16 cellular contexts compared by ENCODE assay signal in the genomic region with DNA sequence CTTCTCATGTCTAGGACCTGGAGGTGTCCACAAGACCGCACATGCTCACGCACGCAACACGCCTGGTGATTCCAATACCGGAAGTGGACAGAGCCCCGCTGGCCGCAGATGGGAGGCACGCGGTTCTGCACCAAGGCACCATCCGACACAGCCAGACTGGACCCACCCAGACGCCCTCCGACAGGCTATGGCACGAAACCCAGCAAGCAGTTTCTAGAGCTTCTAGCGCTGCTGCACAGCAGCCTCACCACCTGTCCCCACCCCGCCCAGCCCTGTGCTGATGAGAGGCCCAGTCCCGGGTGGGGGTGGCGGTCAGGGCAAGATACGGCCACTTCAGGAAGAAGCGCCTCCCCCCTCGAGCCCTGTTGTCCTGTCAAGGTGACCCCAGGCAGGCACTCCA.
"Had no signal": no experiment of that assay in that cellular context is flagged by ENCODE, and none has a peak within 500 bp of the region (broad histone marks: within the 10 kb centered on the region; RNA-seq: fewer than 3 reads in every experiment).

No MANE protein-coding gene starts in this region.

- H3K27me3 Mint-ChIP-seq: naive thymus-derived CD8-positive, alpha-beta T cell had no signal

- ATAC-seq: activated naive CD4-positive, alpha-beta T cell treated with anti-CD3 and anti-CD28 coated beads, Interleukin-2, amount 50 U/mL, for 72 hours; esophagus mucosa; lower lobe of right lung; naive thymus-derived CD8-positive, alpha-beta T cell; stimulated activated effector memory CD8-positive, alpha-beta T cell treated with anti-CD3 and anti-CD28 coated beads, Interleukin-12 subunit alpha, Interleukin-12 subunit beta, amount 100 ng/mL, for 72 hours had no signal

- H3K4me2 ChIP-seq: smooth muscle cell had no signal

- H3K9me3 Mint-ChIP-seq: activated naive CD4-positive, alpha-beta T cell treated with anti-CD3 and anti-CD28 coated beads, Interleukin-2, amount 50 U/mL, for 72 hours; immature natural killer cell; naive thymus-derived CD8-positive, alpha-beta T cell; stimulated activated effector memory CD8-positive, alpha-beta T cell treated with anti-CD3 and anti-CD28 coated beads, Interleukin-12 subunit alpha, Interleukin-12 subunit beta, amount 100 ng/mL, for 72 hours had no signal

- DNase-seq: activated CD4-positive, alpha-beta T cell treated with anti-CD3 and anti-CD28 coated beads, Interleukin-2, amount 50 U/mL, for 4 hours; activated CD4-positive, CD25-positive, alpha-beta regulatory T cell treated with anti-CD3 and anti-CD28 coated beads, Interleukin-2, amount 50 U/mL, for 72 hours; activated effector memory CD4-positive, alpha-beta T cell treated with anti-CD3 and anti-CD28 coated beads, Interleukin-2, amount 50 U/mL, for 16 hours; activated T-cell treated with anti-CD3 and anti-CD28 coated beads, Interleukin-2, amount 50 U/mL, for 1 hour; dorsolateral prefrontal cortex; immature natural killer cell; lower lobe of right lung; midbrain; naive thymus-derived CD8-positive, alpha-beta T cell; T-helper 9 cell; tibial artery had no signal

- H3K9me3 ChIP-seq: lower lobe of right lung, right atrium auricular region, tibial artery had no signal

- H3K27ac ChIP-seq: lower lobe of right lung, right atrium auricular region, tibial artery had no signal

- H3K27me3 ChIP-seq: dorsolateral prefrontal cortex, right atrium auricular region, tibial artery had no signal

- H3K4me3 ChIP-seq: dorsolateral prefrontal cortex, lower lobe of right lung, right atrium auricular region, smooth muscle cell, tibial artery had no signal

- H3K4me3 Mint-ChIP-seq: immature natural killer cell; naive thymus-derived CD8-positive, alpha-beta T cell; stimulated activated effector memory CD8-positive, alpha-beta T cell treated with anti-CD3 and anti-CD28 coated beads, Interleukin-12 subunit alpha, Interleukin-12 subunit beta, amount 100 ng/mL, for 72 hours had no signal
